In genomic region chr6:11536795-11537194, GRCh38 we compare ENCODE assay signal across 8 cellular contexts. TPM values are rescaled to one million over a fixed set of nuclear protein-coding genes. Genes with fewer than 3 reads are reported as not detected.
DNase-seq lines count a peak whose midpoint lies in the region; ATAC-seq and TF ChIP-seq lines count a peak whose summit lies in the region.

No MANE protein-coding gene starts in this region.

- no peaks in the 10 kb centered on the region for H3K27me3 ChIP-seq in SU-DHL-6 (ENCODE audit: low read length)

- TF ChIP-seq CTCF in SU-DHL-6 (IDR thresholded peaks at IDR 0.05; ENCODE audit: insufficient read depth, low read length, poor library complexity, severe bottlenecking): no peak
- TF ChIP-seq CTCF in fibroblast of mammary gland (conservative IDR thresholded peaks at IDR 0.05; ENCODE audit: control insufficient read depth, insufficient read depth, low read depth, low read length): no peak
- no peak for TF ChIP-seq CTCF in progenitor cell of endocrine pancreas (IDR thresholded peaks at IDR 0.05; ENCODE audit: unreplicated experiment)

- no peak for ATAC-seq in HG03460 (IDR thresholded peaks at IDR 0.05; ENCODE audit: unreplicated experiment)

- H3K4me3 Mint-ChIP-seq in progenitor cell of endocrine pancreas (ENCODE audit: low read depth): peak overlapping the region; percentile 73

- peak overlapping the region; percentile 70 for H3K27ac Mint-ChIP-seq in progenitor cell of endocrine pancreas

- H3K9me3 Mint-ChIP-seq in progenitor cell of endocrine pancreas (ENCODE audit: low read depth): no peaks in the 10 kb centered on the region

- H3K27ac ChIP-seq in SU-DHL-6 (ENCODE audit: low read depth, low read length): peak overlapping the region; percentile 44

- H3K79me2 ChIP-seq in SU-DHL-6 (ENCODE audit: insufficient read depth, low read length): no peaks in the 10 kb centered on the region

- H3K4me3 ChIP-seq in SU-DHL-6 (ENCODE audit: insufficient read depth, low read length, poor library complexity, severe bottlenecking): peak overlapping the region; percentile 77
- H3K4me3 ChIP-seq in fibroblast of mammary gland (ENCODE audit: control insufficient read depth, low read depth, low read length): peak overlapping the region; percentile 47

- no peaks in the 10 kb centered on the region for H3K9me2 ChIP-seq in SU-DHL-6 (replicated peaks; ENCODE audit: insufficient read depth, low read length)

- H3K9ac ChIP-seq in SU-DHL-6 (ENCODE audit: low read length): peak overlapping the region; percentile 76

- H3K36me3 Mint-ChIP-seq in progenitor cell of endocrine pancreas (ENCODE audit: insufficient read depth): no peaks in the 10 kb centered on the region

- H3F3A ChIP-seq in SU-DHL-6 (ENCODE audit: insufficient read depth): peaks cover 30% of the 10 kb centered on the region; the same call in 1 of the 2 replicates

- peaks cover 9% of the 10 kb centered on the region for H3K4me1 Mint-ChIP-seq in progenitor cell of endocrine pancreas (ENCODE audit: low read depth)

- H2AFZ ChIP-seq in SU-DHL-6 (ENCODE audit: low read depth, low read length, severe bottlenecking): peak overlapping the region; percentile 86

- H3K9me3 ChIP-seq in SU-DHL-6 (ENCODE audit: insufficient read depth, low read length): no peaks in the 10 kb centered on the region

- peak; percentile 6 for DNase-seq in stimulated activated CD4-positive, alpha-beta T cell treated with anti-CD3 and anti-CD28 coated beads, Interleukin-15, amount 100 ng/mL, for 24 hours
- DNase-seq in stimulated activated CD4-positive, alpha-beta T cell treated with anti-CD3 and anti-CD28 coated beads, Interleukin-2, amount 100 ng/mL, for 48 hours: no peak
- DNase-seq in fibroblast of mammary gland (ENCODE audit: low read depth) (no peak), progenitor cell of endocrine pancreas (ENCODE audit: low spot score, unreplicated experiment) (no peak), NCI-H1436 (lab: John Stamatoyannopoulos, UW) (no peak), NCI-H1436 treated with DMSO at 0.1 percent for 48 hours (lab: John Stamatoyannopoulos, UW) (no peak)

- H4K20me1 ChIP-seq in SU-DHL-6 (ENCODE audit: low read depth, low read length): 0 out of 2 replicates have a peak, but pooled peaks cover 11% of the 10 kb centered on the region

- no peaks in the 10 kb centered on the region for H3K36me3 ChIP-seq in SU-DHL-6 (ENCODE audit: low read length)

- H3K4me2 ChIP-seq in SU-DHL-6 (ENCODE audit: low read depth, low read length, poor library complexity, severe bottlenecking): peak overlapping the region; percentile 73

- H3K27me3 Mint-ChIP-seq in progenitor cell of endocrine pancreas: peaks cover 15% of the 10 kb centered on the region

RNA-seq across cellular contexts. Expression of gene TMEM170B, which starts 0.8 kb away (rescaled TPM):
- 7.3 and 7.6 TPM in 2 replicates for total RNA-seq in progenitor cell of endocrine pancreas
